ENCODE assay signal across 13 cellular contexts in genomic region chr17:45334231-45334630, GRCh38. TPM values are rescaled to one million over a fixed set of nuclear protein-coding genes. Genes with fewer than 3 reads are reported as not detected.
A peak's percentile ranks its signal among the peaks of the same experiment; 100 is the strongest.
DNase-seq lines count a peak whose midpoint lies in the region; ATAC-seq lines count a peak whose summit lies in the region.
"Had no signal": no experiment of that assay in that cellular context is flagged by ENCODE, and none has a peak within 500 bp of the region (broad histone marks: within the 10 kb centered on the region; RNA-seq: fewer than 3 reads in every experiment).

No MANE protein-coding gene starts in this region.

- 91% methylated on average over 1 of the region's 1 CpG for WGBS in mesenchymal stem cell
- WGBS in trophoblast cell (ENCODE audit: extremely low coverage, insufficient coverage, insufficient read length), result no CpG with 5 or more reads among the region's 1 CpG

- CTCF ChIA-PET in activated naive CD4-positive, alpha-beta T cell treated with anti-CD3 and anti-CD28 coated beads, Interleukin-2, amount 10 ng/mL, durations not matched to agents 7 days and 5 days (lab: Charles Lee), result no interaction called here

- peak overlapping the region; percentile 89 for H2AK5ac ChIP-seq in mesenchymal stem cell (ENCODE audit: low read length, severe bottlenecking)
- no peak overlapping the region for H2AK5ac ChIP-seq in trophoblast cell (ENCODE audit: low read length)

- no peak overlapping the region for H3K14ac ChIP-seq in mesenchymal stem cell (ENCODE audit: low read length in 2 of 2)
- H3K14ac ChIP-seq in trophoblast cell (ENCODE audit: low read length), result no peak overlapping the region

- in situ Hi-C loops in Caki2 (cut with HindIII; ENCODE audit: low pct_unique_long_range_greater_than_20kb, low sequenced_read_pairs), result no loop called here

- H3K4ac ChIP-seq in mesenchymal stem cell (ENCODE audit: low read depth in 1 of 2, low read length in 2 of 2), result no peak overlapping the region
- no peak overlapping the region for H3K4ac ChIP-seq in trophoblast cell (ENCODE audit: low read depth, low read length)

- H3K9me3 Mint-ChIP-seq in activated naive CD4-positive, alpha-beta T cell treated with anti-CD3 and anti-CD28 coated beads, Interleukin-2, amount 10 ng/mL, durations not matched to agents 7 days and 5 days, result no peaks in the 10 kb centered on the region
- H3K9me3 Mint-ChIP-seq: mesothelial cell of epicardium had no signal

- no peak overlapping the region for H3K4me3 Mint-ChIP-seq in activated naive CD4-positive, alpha-beta T cell treated with anti-CD3 and anti-CD28 coated beads, Interleukin-2, amount 10 ng/mL, durations not matched to agents 7 days and 5 days
- H3K4me3 Mint-ChIP-seq: mesothelial cell of epicardium had no signal

- H3K79me1 ChIP-seq in mesenchymal stem cell (replicated peaks; ENCODE audit: low read length, poor library complexity, severe bottlenecking) (no peaks in the 10 kb centered on the region), trophoblast cell (ENCODE audit: low read length) (no peaks in the 10 kb centered on the region)

- H3K4me1 ChIP-seq in mesenchymal stem cell (ENCODE audit: control insufficient read depth, insufficient read depth, low read depth, low read length) (peaks cover 32% of the 10 kb centered on the region), trophoblast cell (ENCODE audit: control insufficient read depth in 1 of 2, insufficient read depth in 2 of 2, low read length in 2 of 2) (no peaks in the 10 kb centered on the region)
- H3K4me1 ChIP-seq: prostate gland had no signal

- peaks cover 6% of the 10 kb centered on the region for H3K27me3 Mint-ChIP-seq in activated naive CD4-positive, alpha-beta T cell treated with anti-CD3 and anti-CD28 coated beads, Interleukin-2, amount 10 ng/mL, durations not matched to agents 7 days and 5 days

- H3K27ac Mint-ChIP-seq in activated naive CD4-positive, alpha-beta T cell treated with anti-CD3 and anti-CD28 coated beads, Interleukin-2, amount 10 ng/mL, durations not matched to agents 7 days and 5 days, result no peak overlapping the region
- H3K27ac Mint-ChIP-seq: mesothelial cell of epicardium had no signal

- H3K18ac ChIP-seq in mesenchymal stem cell (ENCODE audit: low read depth in 1 of 2, low read length in 2 of 2), result no peak overlapping the region
- no peak overlapping the region for H3K18ac ChIP-seq in trophoblast cell (ENCODE audit: low read length)

- no peak overlapping the region for H2BK120ac ChIP-seq in mesenchymal stem cell (ENCODE audit: low read depth, low read length)
- no peak overlapping the region for H2BK120ac ChIP-seq in trophoblast cell (ENCODE audit: insufficient read depth, low read length, poor library complexity)

- no peak overlapping the region for H4K8ac ChIP-seq in mesenchymal stem cell (ENCODE audit: low read length)
- no peak overlapping the region for H4K8ac ChIP-seq in trophoblast cell (ENCODE audit: low read depth, low read length)

- H3K4me2 ChIP-seq in mesenchymal stem cell (ENCODE audit: low read length, poor library complexity, severe bottlenecking) (no peak overlapping the region), trophoblast cell (ENCODE audit: low read length) (no peak overlapping the region)

- no peak for ATAC-seq in HG03565 (IDR thresholded peaks at IDR 0.05; ENCODE audit: unreplicated experiment)

- H3K9ac ChIP-seq in mesenchymal stem cell (ENCODE audit: low read length), result no peak overlapping the region
- H3K9ac ChIP-seq in trophoblast cell (ENCODE audit: low read length), result no peak overlapping the region

- no peak overlapping the region for H3K4me3 ChIP-seq in mesenchymal stem cell (ENCODE audit: insufficient read depth in 1 of 2, low read depth in 1 of 2, low read length in 2 of 2)
- H3K4me3 ChIP-seq in trophoblast cell (ENCODE audit: low read depth, low read length), result no peak overlapping the region
- H3K4me3 ChIP-seq: prostate gland had no signal

- H4K91ac ChIP-seq in mesenchymal stem cell (ENCODE audit: low read length) (no peak overlapping the region), trophoblast cell (ENCODE audit: low read depth, low read length) (no peak overlapping the region)

- H2BK15ac ChIP-seq in mesenchymal stem cell (ENCODE audit: low read depth, poor library complexity, severe bottlenecking), result no peak overlapping the region

- no peaks in the 10 kb centered on the region for H3K36me3 Mint-ChIP-seq in activated naive CD4-positive, alpha-beta T cell treated with anti-CD3 and anti-CD28 coated beads, Interleukin-2, amount 10 ng/mL, durations not matched to agents 7 days and 5 days
- H3K36me3 Mint-ChIP-seq: mesothelial cell of epicardium had no signal

- H2AFZ ChIP-seq in mesenchymal stem cell (ENCODE audit: low read depth, low read length), result no peak overlapping the region
- H2AFZ ChIP-seq in trophoblast cell (ENCODE audit: insufficient read depth, low read length, poor library complexity), result no peak overlapping the region

- no peaks in the 10 kb centered on the region for H3K79me2 ChIP-seq in trophoblast cell (ENCODE audit: control insufficient read depth, insufficient read depth, low read length, poor library complexity)

- H4K12ac ChIP-seq in trophoblast cell (ENCODE audit: low read depth, low read length), result no peak overlapping the region

- H3K9me3 ChIP-seq in mesenchymal stem cell (ENCODE audit: control insufficient read depth, low read length) (no peaks in the 10 kb centered on the region), trophoblast cell (ENCODE audit: insufficient read depth, low read depth, low read length) (no peaks in the 10 kb centered on the region)
- H3K9me3 ChIP-seq: prostate gland had no signal

- H2BK5ac ChIP-seq in mesenchymal stem cell (ENCODE audit: low read depth, low read length, poor library complexity, severe bottlenecking) (no peak overlapping the region), trophoblast cell (ENCODE audit: low read depth, low read length, poor library complexity) (no peak overlapping the region)

- H3K27ac ChIP-seq in mesenchymal stem cell (ENCODE audit: low read length, poor library complexity, severe bottlenecking) (peak overlapping the region; percentile 22), trophoblast cell (ENCODE audit: low read depth, low read length) (no peak overlapping the region)
- H3K27ac ChIP-seq: C4-2B, prostate gland had no signal

- H3K27me3 ChIP-seq in mesenchymal stem cell (ENCODE audit: control insufficient read depth in 1 of 2, insufficient read depth in 1 of 2, low read length in 2 of 2) (no peaks in the 10 kb centered on the region), trophoblast cell (ENCODE audit: insufficient read depth, low read length) (no peaks in the 10 kb centered on the region)

- peaks cover 23% of the 10 kb centered on the region for H3K4me1 Mint-ChIP-seq in activated naive CD4-positive, alpha-beta T cell treated with anti-CD3 and anti-CD28 coated beads, Interleukin-2, amount 10 ng/mL, durations not matched to agents 7 days and 5 days
- H3K4me1 Mint-ChIP-seq: mesothelial cell of epicardium had no signal

- DNase-seq in Caki2 (ENCODE audit: low read depth) (peak; percentile 54), NAMALWA (ENCODE audit: low spot score) (peak; percentile 25), NCI-H774 (lab: John Stamatoyannopoulos, UW) (peak; percentile 89), mesenchymal stem cell (no peak), GOT3 (lab: John Stamatoyannopoulos, UW) (no peak), trophoblast cell (no peak)
- DNase-seq in activated naive CD4-positive, alpha-beta T cell treated with anti-CD3 and anti-CD28 coated beads, Interleukin-2, amount 10 ng/mL, durations not matched to agents 7 days and 5 days, result no peak
- DNase-seq: activated CD4-positive, alpha-beta T cell treated with anti-CD3 and anti-CD28 coated beads, Interleukin-2, amount 50 U/mL, for 1 hour; stimulated activated naive CD4-positive, alpha-beta T cell had no signal

- H3K36me3 ChIP-seq in mesenchymal stem cell (ENCODE audit: control insufficient read depth in 1 of 2, insufficient read depth in 2 of 2, low read depth in 1 of 2, low read length in 2 of 2) (no peaks in the 10 kb centered on the region), trophoblast cell (ENCODE audit: control insufficient read depth in 1 of 2, insufficient read depth in 2 of 2, low read length in 2 of 2) (no peaks in the 10 kb centered on the region)
- H3K36me3 ChIP-seq: prostate gland had no signal

- H2BK12ac ChIP-seq in mesenchymal stem cell (ENCODE audit: low read length in 2 of 2) (no peak overlapping the region), trophoblast cell (ENCODE audit: low read length) (no peak overlapping the region)

- H3K23ac ChIP-seq in mesenchymal stem cell (ENCODE audit: low read length in 2 of 2) (no peak overlapping the region), trophoblast cell (ENCODE audit: low read length) (no peak overlapping the region)

RNA-seq across cellular contexts. Expression of gene MAP3K14, which starts 17.4 kb away (rescaled TPM):
- 19.0 and 23.5 TPM in 2 replicates for total RNA-seq in Caki2 (2014; rRNA removed; shearing (Covaris generic); ENCODE audit: low replicate concordance)
- 1.1 TPM for polyA plus RNA-seq in mesenchymal stem cell (2013, experiment 1 of 2)
- polyA plus RNA-seq in mesenchymal stem cell (2013, experiment 2 of 2), result 1.4 TPM
- polyA plus RNA-seq in trophoblast cell (2013), result 1.1 and 1.3 TPM in 2 replicates

Comparison
In these comparisons a context has a peak if more than half of its experiments do, and no peak if none do; other contexts are left out.
1. DNase-seq: peak in Caki2 (single experiment), NAMALWA (single experiment) and NCI-H774 (single experiment); none in mesenchymal stem cell (single experiment), activated naive CD4-positive, alpha-beta T cell treated with anti-CD3 and anti-CD28 coated beads, Interleukin-2, amount 10 ng/mL, durations not matched to agents 7 days and 5 days (single experiment), GOT3 (single experiment) and trophoblast cell (0 of 2).